8 cellular contexts compared by ENCODE assay signal in the genomic region with DNA sequence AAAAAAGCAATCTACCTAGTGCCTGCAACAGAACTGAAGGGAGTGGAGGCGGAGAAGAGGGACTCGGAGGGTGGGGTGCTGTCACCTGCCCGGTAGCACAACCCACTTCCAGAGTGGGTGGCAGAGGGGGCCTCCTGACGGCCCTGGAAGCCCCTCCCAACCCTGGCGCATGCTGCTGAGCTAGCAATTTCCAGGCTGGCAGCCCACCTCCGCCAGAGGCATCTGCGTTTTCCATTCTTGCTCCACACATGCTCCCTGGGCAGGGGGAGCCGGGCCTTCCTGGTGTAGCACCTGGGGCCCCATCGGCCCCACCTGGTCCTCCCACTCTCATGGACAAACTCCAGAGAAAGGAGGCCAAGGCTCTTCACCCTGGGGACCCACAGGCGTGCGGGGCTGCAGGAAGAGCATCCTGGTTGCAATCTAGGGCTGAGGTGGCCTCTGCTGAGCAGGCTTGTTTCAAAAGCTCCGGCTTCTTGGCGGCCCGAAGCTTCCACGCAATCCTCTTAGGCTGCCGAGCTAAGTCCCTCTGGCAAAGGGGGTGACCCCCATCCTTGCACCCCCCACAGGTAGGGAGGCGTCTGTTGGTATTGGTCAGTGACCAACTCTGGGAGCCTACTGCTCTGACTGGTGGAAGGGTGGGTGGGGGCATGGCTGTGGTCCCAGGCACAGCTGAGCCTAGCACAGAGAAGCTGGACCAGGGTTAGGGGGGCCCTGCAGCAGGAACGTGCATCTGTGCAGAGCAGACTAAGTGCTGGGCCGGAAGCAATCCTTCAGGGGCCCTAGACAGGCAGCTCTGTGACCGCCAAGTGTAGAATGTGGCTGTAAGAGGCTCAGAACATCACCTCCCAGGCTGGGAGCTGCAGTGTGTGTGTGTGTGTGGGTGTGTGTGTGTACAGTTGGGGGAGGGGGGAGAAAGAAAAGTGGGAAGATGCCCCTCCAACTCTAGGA. TPM values are rescaled to one million over a fixed set of nuclear protein-coding genes. Genes with fewer than 3 reads are reported as not detected.
DNase-seq lines count a peak whose midpoint lies in the region; ATAC-seq and TF ChIP-seq lines count a peak whose summit lies in the region.

No MANE protein-coding gene starts in this region.

- peaks cover 46% of the 10 kb centered on the region for H3K4me1 Mint-ChIP-seq in activated naive CD8-positive, alpha-beta T cell (ENCODE audit: low read depth)

- peaks cover 67% of the 10 kb centered on the region for H4K20me1 ChIP-seq in hepatocyte (ENCODE audit: insufficient read depth, poor library complexity, severe bottlenecking)

- H3K4me1 ChIP-seq in hepatocyte (ENCODE audit: insufficient read depth), result peaks cover 35% of the 10 kb centered on the region
- H3K4me1 ChIP-seq in skeletal muscle tissue (ENCODE audit: control insufficient read depth in 3 of 3, insufficient read depth in 3 of 3, low read length in 3 of 3), result peaks cover 49 to 69% (median 68%) of the 10 kb centered on the region in 3 donors

- H3K27ac Mint-ChIP-seq in activated naive CD8-positive, alpha-beta T cell, result peak overlapping the region; percentile 66

- no peak overlapping the region for H2AFZ ChIP-seq in hepatocyte

- 74% methylated on average over 17 of the region's 20 CpGs for WGBS in hepatocyte (ENCODE audit: low lambda C conversion rate, missing lambda C conversion rate)

- no peak overlapping the region for H3K27ac ChIP-seq in hepatocyte
- no peak overlapping the region for H3K27ac ChIP-seq in skeletal muscle tissue (ENCODE audit: low read depth, low read length)

- H3K27me3 ChIP-seq in hepatocyte (no peaks in the 10 kb centered on the region), skeletal muscle tissue (ENCODE audit: control insufficient read depth in 3 of 3, insufficient read depth in 3 of 3, low read length in 3 of 3) (no peaks in the 10 kb centered on the region)

- H3K4me3 Mint-ChIP-seq in activated naive CD8-positive, alpha-beta T cell, result peak overlapping the region; percentile 92

- H3K9me3 ChIP-seq in hepatocyte (ENCODE audit: low read depth) (no peaks in the 10 kb centered on the region), skeletal muscle tissue (ENCODE audit: control insufficient read depth in 3 of 3, low read length in 3 of 3) (no peaks in the 10 kb centered on the region)

- no peak overlapping the region for H3K4me3 ChIP-seq in hepatocyte
- peak overlapping the region; percentile 69 to 83 (median 82) for H3K4me3 ChIP-seq in skeletal muscle tissue (ENCODE audit: low read length in 3 of 3)

- H3K4me2 ChIP-seq in hepatocyte, result peak overlapping the region; percentile 99

- peak; percentile 16 for DNase-seq in activated T-cell treated with anti-CD3 and anti-CD28 coated beads, Interleukin-2, amount 50 U/mL, for 1 hour
- no peak for DNase-seq in activated T-cell treated with anti-CD3 and anti-CD28 coated beads for 4 hours
- peak; percentile 41 for DNase-seq in hepatocyte (ENCODE audit: low spot score)
- DNase-seq in NCI-H526 (lab: John Stamatoyannopoulos, UW), result no peak
- DNase-seq in NCI-H146 treated with DMSO at 0.1 percent for 48 hours (lab: John Stamatoyannopoulos, UW; ENCODE audit: unreplicated experiment), result no peak

- no peaks in the 10 kb centered on the region for H3K9me2 ChIP-seq in hepatocyte (replicated peaks; ENCODE audit: insufficient read depth)

- ATAC-seq in GM21825 (IDR thresholded peaks at IDR 0.05; ENCODE audit: unreplicated experiment), result no peak

- no peaks in the 10 kb centered on the region for H3K27me3 Mint-ChIP-seq in activated naive CD8-positive, alpha-beta T cell

- H3K36me3 ChIP-seq in hepatocyte (replicated peaks; ENCODE audit: insufficient read depth, low read depth) (no peaks in the 10 kb centered on the region), skeletal muscle tissue (ENCODE audit: control insufficient read depth in 3 of 3, insufficient read depth in 3 of 3, low read length in 3 of 3) (no peaks in the 10 kb centered on the region)

- peak overlapping the region in 2 of 3 donors; percentile 73 to 84 for H3K9ac ChIP-seq in skeletal muscle tissue (ENCODE audit: low read depth in 1 of 3, low read length in 3 of 3)

- peaks cover 68% of the 10 kb centered on the region for H3K79me2 ChIP-seq in hepatocyte

- no peaks in the 10 kb centered on the region for H3K9me3 Mint-ChIP-seq in activated naive CD8-positive, alpha-beta T cell (ENCODE audit: low read depth)

- no peaks in the 10 kb centered on the region for H3K36me3 Mint-ChIP-seq in activated naive CD8-positive, alpha-beta T cell

- TF ChIP-seq CTCF in hepatocyte (IDR thresholded peaks at IDR 0.05; ENCODE audit: poor library complexity), result no peak

RNA-seq across cellular contexts. Expression of a gene that starts 2.6 kb away (rescaled TPM):
- total RNA-seq in hepatocyte (35.7 and 48.3 TPM in 2 replicates), skeletal muscle tissue (12.5 TPM)
- 34.9 and 46.7 TPM in 2 replicates for polyA plus RNA-seq in hepatocyte

Comparison
In these comparisons a context has a peak if more than half of its experiments do, and no peak if none do; other contexts are left out.
1. DNase-seq: peak in activated T-cell treated with anti-CD3 and anti-CD28 coated beads, Interleukin-2, amount 50 U/mL, for 1 hour (single experiment) and hepatocyte (single experiment); none in activated T-cell treated with anti-CD3 and anti-CD28 coated beads for 4 hours (single experiment), NCI-H526 (0 of 2) and NCI-H146 treated with DMSO at 0.1 percent for 48 hours (single experiment).